Comparison of ENCODE assay signal across 14 cellular contexts in the genomic region with DNA sequence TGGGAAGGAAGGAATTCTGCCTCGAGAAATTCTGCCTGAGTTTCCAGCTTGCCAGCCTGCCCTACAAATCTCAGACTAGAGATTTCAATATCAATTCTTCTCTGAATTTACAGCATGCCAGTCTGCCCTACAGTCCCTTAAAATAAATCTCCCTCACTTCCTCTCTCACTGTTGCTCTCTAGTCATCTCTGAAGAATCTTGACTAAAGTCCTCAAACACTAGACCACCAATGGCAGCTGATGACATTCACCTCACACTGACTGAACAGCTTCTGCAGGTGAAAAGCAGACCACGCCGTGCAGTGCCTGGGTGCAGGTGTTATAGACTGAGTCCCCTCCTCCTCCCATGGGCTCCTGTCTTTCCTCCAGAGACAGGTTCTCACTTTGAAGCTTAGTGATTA. TPM values are rescaled to one million over a fixed set of nuclear protein-coding genes. Genes with fewer than 3 reads are reported as not detected.
"Had no signal": no experiment of that assay in that cellular context is flagged by ENCODE, and none has a peak within 500 bp of the region (broad histone marks: within the 10 kb centered on the region; RNA-seq: fewer than 3 reads in every experiment).

No MANE protein-coding gene starts in this region.

- DNase-seq: activated CD4-positive, alpha-beta T cell treated with anti-CD3 and anti-CD28 coated beads for 1 hour; activated CD4-positive, alpha-beta T cell treated with anti-CD3 and anti-CD28 coated beads, Interleukin-2, amount 50 U/mL, for 48 hours; activated naive CD4-positive, alpha-beta T cell treated with Interleukin-2 at 50 U/mL for 16 hours; anterior cingulate cortex; kidney; left ventricle myocardium superior; occipital lobe; stimulated activated CD4-positive, alpha-beta T cell treated with anti-CD3 and anti-CD28 coated beads, Interleukin-2, amount 100 ng/mL, for 24 hours; T-cell; T1000; transverse colon had no signal

- H3K4me3 ChIP-seq: transverse colon had no signal

- H3K27me3 ChIP-seq: transverse colon had no signal

- ATAC-seq: activated T-helper 17 cell treated with anti-CD3 and anti-CD28 coated beads, Interleukin-2, amount 50 U/mL, for 72 hours; left ventricle myocardium superior; natural killer cell treated with Interleukin-12 subunit alpha and Interleukin-12 subunit beta and Interleukin-15 and Interleukin-18, amount 100 ng/mL, for 72 hours; sciatic nerve; T-cell had no signal

- H3K36me3 ChIP-seq: transverse colon had no signal

RNA-seq across cellular contexts. Expression of a gene that starts 30.4 kb away (rescaled TPM):
- total RNA-seq: natural killer cell treated with Interleukin-12 subunit alpha and Interleukin-12 subunit beta and Interleukin-15 and Interleukin-18, amount 100 ng/mL, for 72 hours had no signal
